Comparison of ENCODE assay signal across 27 cellular contexts in the genomic region with DNA sequence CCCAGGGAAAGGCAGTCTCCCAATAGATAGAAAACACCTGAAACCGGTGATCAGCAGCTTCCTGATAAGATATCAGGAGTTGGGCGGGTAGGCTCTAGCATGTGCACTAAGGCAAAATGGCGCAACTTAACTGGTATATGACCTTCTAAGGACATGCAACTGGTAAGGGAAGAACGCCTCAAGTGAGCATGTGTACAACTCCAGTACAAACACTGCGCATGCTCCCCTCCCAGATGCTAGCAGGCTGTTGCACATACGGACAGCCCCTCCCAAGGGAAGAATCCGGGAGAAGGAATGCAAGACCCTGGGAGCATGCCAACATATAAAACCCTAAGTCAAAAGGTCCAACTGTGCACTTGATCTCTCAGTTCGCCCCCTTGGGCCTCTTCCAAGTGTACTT.
DNase-seq lines count a peak whose midpoint lies in the region; ATAC-seq, FAIRE-seq and TF ChIP-seq lines count a peak whose summit lies in the region.
"Had no signal": no experiment of that assay in that cellular context is flagged by ENCODE, and none has a peak within 500 bp of the region (broad histone marks: within the 10 kb centered on the region; RNA-seq: fewer than 3 reads in every experiment).

No MANE protein-coding gene starts in this region.

- no TSS peak for BruUV-seq in K562 (replicated peaks; lab: Mats Ljungman, UMichigan)

- H3K9ac ChIP-seq in K562 (ENCODE audit: insufficient read depth in 1 of 2, low read depth in 2 of 2, low read length in 2 of 2), result no peak overlapping the region

- H3K27ac ChIP-seq in right atrium auricular region (no peak overlapping the region), K562 (ENCODE audit: extremely low read depth, low read depth, low read length) (no peak overlapping the region)
- H3K27ac ChIP-seq: coronary artery had no signal

- WGBS in K562 (ENCODE audit: insufficient coverage, low coverage, missing lambda C conversion rate), result 2% methylated on average over 8 of the region's 8 CpGs

- DNase-seq in Right ventricle myocardium superior (peak; percentile 52), right atrium auricular region (ENCODE audit: low spot score) (no peak), K562 (ENCODE audit: extremely low read depth in 1 of 4, low spot score in 3 of 4) (peak in 1 of 4 experiments; percentile 18), left ventricle myocardium superior (peak; percentile 39), urothelium cell line (ENCODE audit: low spot score) (peak; percentile 37), globus pallidus (ENCODE audit: low spot score) (no peak), nucleus accumbens (lab: John Stamatoyannopoulos, UW) (no peak)
- DNase-seq: activated CD4-positive, alpha-beta T cell treated with anti-CD3 and anti-CD28 coated beads, Interleukin-2, amount 10 ng/mL, durations not matched to agents 24 days and 14 days; activated T-cell treated with anti-CD3 and anti-CD28 coated beads, Interleukin-2, amount 50 U/mL, for 4 hours; caudate nucleus; effector memory CD4-positive, alpha-beta T cell; foreskin fibroblast; MM.1S; NCI-H1105 treated with DMSO at 0.1 percent for 48 hours; NCI-H1930; NCI-H526 treated with DMSO at 0.1 percent for 48 hours; SIG-M5; stimulated activated CD4-positive, alpha-beta T cell treated with anti-CD3 and anti-CD28 coated beads, Interleukin-1b, Interleukin-23, amount 100 ng/mL, for 48 hours; T1000 had no signal

- CTCF ChIA-PET in K562 (lab: Yijun Ruan, JAX; ENCODE audit: low intra/inter-chr PET ratio), result no interaction called here

- no peak for TF ChIP-seq EP300 in K562 (IDR thresholded peaks at IDR 0.05; ENCODE audit: low read length)

- intact Hi-C loops in Right ventricle myocardium superior (cut with DNase I), result no loop called here
- intact Hi-C loops in K562 (cut with micrococcal nuclease), result no loop called here
- intact Hi-C loops in left ventricle myocardium superior (cut with micrococcal nuclease), result no loop called here

- no peaks in the 10 kb centered on the region for H3K79me2 ChIP-seq in K562 (ENCODE audit: control insufficient read depth, insufficient read depth, low read length)

- H3K9me3 ChIP-seq in right atrium auricular region (no peaks in the 10 kb centered on the region), K562 (replicated peaks; ENCODE audit: control insufficient read depth, insufficient read depth, low read depth, low read length) (no peaks in the 10 kb centered on the region)
- H3K9me3 ChIP-seq: HAP-1 had no signal

- H3K27me3 ChIP-seq in right atrium auricular region (no peaks in the 10 kb centered on the region), K562 (ENCODE audit: control insufficient read depth in 2 of 2, insufficient read depth in 2 of 2, low read length in 2 of 2) (no peaks in the 10 kb centered on the region)

- H3K4me1 ChIP-seq in right atrium auricular region (peaks cover 0 to 37% of the 10 kb centered on the region in 2 donors), K562 (replicated peaks in 1 of 2; ENCODE audit: control insufficient read depth in 2 of 2, insufficient read depth in 2 of 2, low read length in 2 of 2) (no peaks in the 10 kb centered on the region)
- H3K4me1 ChIP-seq: HAP-1 had no signal

- no peaks in the 10 kb centered on the region for H3K9me1 ChIP-seq in K562 (ENCODE audit: control insufficient read depth, insufficient read depth, low read length)

- in situ Hi-C loops in K562 (cut with MboI), result no loop called here

- ATAC-seq in Right ventricle myocardium superior (ENCODE audit: poor library complexity) (peak; percentile 16), K562 (peak; percentile 52), left ventricle myocardium superior (peak; percentile 47), GM18868 (IDR thresholded peaks at IDR 0.05; ENCODE audit: unreplicated experiment) (no peak)
- ATAC-seq: activated T-cell treated with anti-CD3 and anti-CD28 coated beads, Interleukin-2, amount 50 U/mL, for 4 hours; natural killer cell treated with Interleukin-12 subunit alpha and Interleukin-12 subunit beta and Interleukin-15 and Interleukin-18, amount 100 ng/mL, for 72 hours had no signal

- H2AFZ ChIP-seq in K562 (ENCODE audit: low read depth, low read length), result peak overlapping the region; percentile 24; the same call in 1 of the 2 replicates

- FAIRE-seq in K562 (lab: Jason Lieb, UNC) (no peak), urothelium cell line (lab: Jason Lieb, UNC) (no peak)
- FAIRE-seq: astrocyte, GM12891 had no signal

- POLR2A ChIA-PET in K562 (lab: Yijun Ruan, JAX), result no interaction called here

- TF ChIP-seq CTCF in right atrium auricular region (IDR thresholded peaks at IDR 0.05) (no peak), K562 (IDR thresholded peaks at IDR 0.05 in 2 of 3, conservative IDR thresholded peaks at IDR 0.05 in 1 of 3; ENCODE audit: insufficient read depth in 2 of 3, low read depth in 1 of 3, low read length in 3 of 3) (no peak)

- no peak overlapping the region for H3K4me3 ChIP-seq in right atrium auricular region
- H3K4me3 ChIP-seq in K562, result no peak overlapping the region
- H3K4me3 ChIP-seq: coronary artery, HAP-1, lung, skin epidermis had no signal

- H3K4me2 ChIP-seq in K562 (ENCODE audit: insufficient read depth, low read length), result peak overlapping the region; percentile 9; the same call in 1 of the 2 replicates

- no peak for TF ChIP-seq POLR2A in K562 (conservative IDR thresholded peaks at IDR 0.05)

- no peak for TF ChIP-seq RAD21 in K562 (CRISPR knock-in tag; conservative IDR thresholded peaks at IDR 0.05 in 1 of 2, IDR thresholded peaks at IDR 0.05 in 1 of 2)

- no peaks in the 10 kb centered on the region for H4K20me1 ChIP-seq in K562 (replicated peaks; ENCODE audit: control insufficient read depth, insufficient read depth, low read length)

- H3K36me3 ChIP-seq in right atrium auricular region, result no peaks in the 10 kb centered on the region
- H3K36me3 ChIP-seq in K562 (ENCODE audit: control insufficient read depth, insufficient read depth, low read length), result no peaks in the 10 kb centered on the region
- H3K36me3 ChIP-seq: HAP-1 had no signal

TF ChIP-seq in K562, 482 proteins besides CTCF, POLR2A, EP300 and RAD21 (continues in another document):
- TF ChIP-seq DDX20 (tag; IDR thresholded peaks at IDR 0.05; ENCODE audit: low read depth), result no peak
- no peak for TF ChIP-seq ZBTB26 (CRISPR knock-in tag; IDR thresholded peaks at IDR 0.05)
- TF ChIP-seq NFIX (CRISPR knock-in tag; IDR thresholded peaks at IDR 0.05; ENCODE audit: low read depth), result no peak
- no peak for TF ChIP-seq POLR2AphosphoS2 (IDR thresholded peaks at IDR 0.05; ENCODE audit: low read length)
- TF ChIP-seq GTF2F1 (IDR thresholded peaks at IDR 0.05; ENCODE audit: low read depth, low read length), result no peak
- peak; percentile 47 for TF ChIP-seq L3MBTL2 (IDR thresholded peaks at IDR 0.05)
- TF ChIP-seq NFRKB (IDR thresholded peaks at IDR 0.05; ENCODE audit: low read depth), result no peak
- TF ChIP-seq SMARCB1 (IDR thresholded peaks at IDR 0.05; ENCODE audit: insufficient read length, low read depth), result no peak
- TF ChIP-seq MLLT1 (IDR thresholded peaks at IDR 0.05), result no peak
- TF ChIP-seq ETV5 (CRISPR knock-in tag; IDR thresholded peaks at IDR 0.05; ENCODE audit: low read depth), result no peak
- TF ChIP-seq NFE2L1 (tag; IDR thresholded peaks at IDR 0.05; ENCODE audit: borderline replicate concordance, low read depth), result no peak
- TF ChIP-seq ARID1B (IDR thresholded peaks at IDR 0.05), result no peak
- TF ChIP-seq ZFP36 (IDR thresholded peaks at IDR 0.05; ENCODE audit: low read depth, low read length, partially characterized antibody), result no peak

Comparison
In these comparisons a context has a peak if more than half of its experiments do, and no peak if none do; other contexts are left out.
1. DNase-seq: peak in Right ventricle myocardium superior (single experiment), left ventricle myocardium superior (single experiment) and urothelium cell line (single experiment); none in right atrium auricular region (single experiment), globus pallidus (single experiment) and nucleus accumbens (0 of 56).